Comparison of ENCODE assay signal across 17 cellular contexts in the genomic region with DNA sequence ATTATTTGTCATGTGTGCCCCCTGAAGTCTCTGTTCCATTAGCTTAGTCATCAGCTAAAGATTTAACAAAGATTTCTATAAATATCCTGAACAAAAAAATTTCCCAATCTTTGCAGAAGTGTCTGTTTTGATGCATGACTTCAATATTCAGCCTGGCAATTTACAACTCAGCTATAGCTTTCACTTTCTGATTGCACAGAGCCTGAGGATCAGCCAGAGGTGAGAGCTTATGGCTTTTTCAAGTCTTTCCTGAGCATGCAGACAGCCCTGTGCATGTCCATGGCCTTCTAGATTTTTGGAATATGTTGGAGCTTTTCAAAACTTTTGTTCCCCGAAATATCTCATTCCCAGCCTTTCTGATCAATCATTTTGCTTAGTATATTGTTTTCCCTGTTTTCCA.
A peak's percentile ranks its signal among the peaks of the same experiment; 100 is the strongest.
DNase-seq lines count a peak whose midpoint lies in the region; ATAC-seq and TF ChIP-seq lines count a peak whose summit lies in the region.
"Had no signal": no experiment of that assay in that cellular context is flagged by ENCODE, and none has a peak within 500 bp of the region (broad histone marks: within the 10 kb centered on the region; RNA-seq: fewer than 3 reads in every experiment).

No MANE protein-coding gene starts in this region.

- intact Hi-C loops in left lung (cut with DNase I), result no loop called here

- H3F3A ChIP-seq in MM.1S (ENCODE audit: insufficient read depth, low read length), result no peaks in the 10 kb centered on the region

- no peaks in the 10 kb centered on the region for H3K9me2 ChIP-seq in MM.1S (replicated peaks; ENCODE audit: insufficient read depth, low read length)

- H3K36me3 ChIP-seq in MM.1S (replicated peaks; ENCODE audit: insufficient read depth, low read length), result no peaks in the 10 kb centered on the region
- H3K36me3 ChIP-seq in left lung, result no peaks in the 10 kb centered on the region
- no peaks in the 10 kb centered on the region for H3K36me3 ChIP-seq in H7 (replicated peaks; ENCODE audit: control insufficient read depth, insufficient read depth, low read length)
- H3K36me3 ChIP-seq: BE2C, cardiac muscle cell, gastrocnemius medialis, SJCRH30 had no signal

- H2AFZ ChIP-seq in MM.1S (ENCODE audit: low read length), result no peak overlapping the region

- no peaks in the 10 kb centered on the region for H3K27me3 ChIP-seq in MM.1S (replicated peaks; ENCODE audit: insufficient read depth, low read length)
- no peaks in the 10 kb centered on the region for H3K27me3 ChIP-seq in left lung
- no peaks in the 10 kb centered on the region for H3K27me3 ChIP-seq in H7 (ENCODE audit: control insufficient read depth, insufficient read depth, low read length)
- H3K27me3 ChIP-seq: BE2C, cardiac muscle cell, gastrocnemius medialis, SJCRH30 had no signal

- H3K4me2 ChIP-seq in MM.1S (ENCODE audit: low read depth, low read length), result no peak overlapping the region

- DNase-seq in GM12865 (ENCODE audit: low read depth) (peak; percentile 25), MM.1S (peak; percentile 6), amniotic epithelial cell (ENCODE audit: low read depth) (peak; percentile 12), left lung (no peak), H7 (no peak), NCI-H146 (lab: John Stamatoyannopoulos, UW) (no peak), islet precursor cell (no peak)
- DNase-seq: activated CD4-positive, alpha-beta T cell treated with anti-CD3 and anti-CD28 coated beads, Interleukin-2, amount 50 U/mL, for 1 hour; activated naive CD8-positive, alpha-beta T cell treated with anti-CD3 and anti-CD28 coated beads for 36 hours; activated T-cell treated with anti-CD3 and anti-CD28 coated beads, Interleukin-2, amount 50 U/mL, for 24 hours; BE2C; DMS 273 treated with DMSO at 0.1 percent for 48 hours; gastrocnemius medialis; mesendoderm; SJCRH30 had no signal

- H4K20me1 ChIP-seq in MM.1S (ENCODE audit: insufficient read depth, low read length), result no peaks in the 10 kb centered on the region

- TF ChIP-seq CTCF in GM12865 (IDR thresholded peaks at IDR 0.05; ENCODE audit: insufficient read depth, low read depth, low read length, missing control alignments) (no peak), MM.1S (IDR thresholded peaks at IDR 0.05; ENCODE audit: low read length) (no peak), left lung (IDR thresholded peaks at IDR 0.05) (no peak)

- H3K9me3 ChIP-seq in MM.1S (replicated peaks; ENCODE audit: insufficient read depth, low read length) (no peaks in the 10 kb centered on the region), left lung (no peaks in the 10 kb centered on the region)
- H3K9me3 ChIP-seq: BE2C, gastrocnemius medialis, SJCRH30 had no signal

- no peak overlapping the region for H3K27ac ChIP-seq in MM.1S (ENCODE audit: low read length)
- no peak overlapping the region for H3K27ac ChIP-seq in left lung
- H3K27ac ChIP-seq: cardiac muscle cell, gastrocnemius medialis, SJCRH30 had no signal

- H3K9ac ChIP-seq in MM.1S (ENCODE audit: low read length), result no peak overlapping the region

- H3K79me2 ChIP-seq in MM.1S (ENCODE audit: low read length), result no peaks in the 10 kb centered on the region

- ATAC-seq in left lung (peak; percentile 24), HG02588 (IDR thresholded peaks at IDR 0.05; ENCODE audit: unreplicated experiment) (no peak)
- ATAC-seq: gastrocnemius medialis had no signal

- H3K4me3 ChIP-seq in GM12865 (ENCODE audit: low read depth, low read length) (peak overlapping the region; percentile 17; the same call in 1 of the 2 replicates), MM.1S (ENCODE audit: low read length) (no peak overlapping the region), left lung (no peak overlapping the region), H7 (ENCODE audit: insufficient read depth, low read depth, low read length) (no peak overlapping the region)
- H3K4me3 ChIP-seq: cardiac muscle cell, gastrocnemius medialis, SJCRH30 had no signal

- H3K4me1 ChIP-seq in MM.1S (ENCODE audit: low read length) (no peaks in the 10 kb centered on the region), left lung (no peaks in the 10 kb centered on the region)
- H3K4me1 ChIP-seq: BE2C, gastrocnemius medialis, SJCRH30 had no signal

Comparison
In these comparisons a context has a peak if more than half of its experiments do, and no peak if none do; other contexts are left out.
1. DNase-seq: peak in GM12865 (single experiment), MM.1S (single experiment) and amniotic epithelial cell (single experiment); none in left lung (0 of 2), H7 (single experiment), NCI-H146 (single experiment) and islet precursor cell (single experiment).